Comparison of ENCODE assay signal across 14 cellular contexts in the genomic region with DNA sequence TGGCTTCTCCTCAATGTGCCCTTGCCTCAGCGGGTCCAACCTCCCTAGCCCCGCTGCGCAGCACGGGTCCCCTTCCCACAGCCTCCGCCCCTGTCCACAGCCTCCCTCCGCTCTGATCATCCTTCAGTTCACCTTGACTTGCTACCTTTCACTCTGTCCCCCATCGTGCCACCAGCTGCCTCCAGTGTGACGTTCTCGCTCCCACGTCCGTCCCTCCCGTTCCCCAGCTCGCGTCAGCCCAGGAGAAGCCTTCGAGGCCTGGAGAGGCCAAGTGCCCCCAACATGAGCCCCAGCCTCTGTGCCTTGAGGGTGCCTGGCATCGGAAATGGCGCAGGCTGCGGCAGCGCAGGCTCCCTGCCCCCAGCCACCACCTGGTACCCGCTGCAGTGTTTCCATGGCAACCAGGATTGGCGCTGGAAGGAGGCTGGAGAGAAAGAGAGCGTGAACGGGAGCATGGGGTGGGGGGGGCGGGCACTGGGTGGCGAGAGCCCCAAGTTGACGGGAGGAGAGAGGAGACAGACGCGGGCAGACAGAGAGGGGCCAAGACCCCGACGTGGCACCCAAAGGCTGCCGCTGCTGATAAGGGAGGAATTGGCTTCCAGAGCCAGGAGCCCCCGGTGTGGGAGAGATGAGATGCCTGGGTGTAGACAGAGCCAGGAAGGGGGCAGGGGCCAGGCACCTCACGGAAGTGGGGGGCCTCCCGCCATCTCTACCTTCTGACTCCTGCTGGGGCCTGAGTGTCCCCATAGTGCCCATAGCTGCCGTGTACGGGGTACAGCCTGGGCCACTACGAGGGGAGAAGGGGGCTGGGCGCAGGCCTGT. TPM values are rescaled to one million over a fixed set of nuclear protein-coding genes. Genes with fewer than 3 reads are reported as not detected.
A peak's percentile ranks its signal among the peaks of the same experiment; 100 is the strongest.
DNase-seq lines count a peak whose midpoint lies in the region; FAIRE-seq and TF ChIP-seq lines count a peak whose summit lies in the region.
"Had no signal": no experiment of that assay in that cellular context is flagged by ENCODE, and none has a peak within 500 bp of the region (broad histone marks: within the 10 kb centered on the region; RNA-seq: fewer than 3 reads in every experiment).

No MANE protein-coding gene starts in this region.

- H3K4me1 Mint-ChIP-seq in astrocyte (ENCODE audit: low read depth, unreplicated experiment) = no peaks in the 10 kb centered on the region

- H3K27ac Mint-ChIP-seq in astrocyte (ENCODE audit: unreplicated experiment) = no peak overlapping the region

- H3K27me3 ChIP-seq in astrocyte (ENCODE audit: insufficient read depth, low read length) (no peaks in the 10 kb centered on the region), neural cell (ENCODE audit: insufficient read depth, low read depth, low read length) (no peaks in the 10 kb centered on the region)

- H2AFZ ChIP-seq in astrocyte (ENCODE audit: low read depth, low read length) = peak overlapping the region; percentile 18
- H2AFZ ChIP-seq in neural cell (ENCODE audit: low read depth, low read length) = no peak overlapping the region

- H4K20me1 ChIP-seq in astrocyte (ENCODE audit: insufficient read depth, low read length) (no peaks in the 10 kb centered on the region), neural cell (ENCODE audit: insufficient read depth) (no peaks in the 10 kb centered on the region)

- no peaks in the 10 kb centered on the region for H3K36me3 Mint-ChIP-seq in astrocyte (ENCODE audit: low read depth, unreplicated experiment)

- FAIRE-seq in astrocyte (lab: Jason Lieb, UNC) = no peak

- H3K36me3 ChIP-seq in astrocyte (ENCODE audit: insufficient read depth, low read length) (no peaks in the 10 kb centered on the region), neural cell (ENCODE audit: insufficient read depth, low read length) (peaks cover 10% of the 10 kb centered on the region)

- no peak for TF ChIP-seq RAD21 in neural cell (conservative IDR thresholded peaks at IDR 0.05)

- TF ChIP-seq EP300 in neural cell (conservative IDR thresholded peaks at IDR 0.05; ENCODE audit: poor library complexity, severe bottlenecking) = no peak

- no peak overlapping the region for H3K4me3 Mint-ChIP-seq in astrocyte (ENCODE audit: unreplicated experiment)

- peak; percentile 70 for DNase-seq in DMS79 (lab: John Stamatoyannopoulos, UW)
- peak; percentile 59 for DNase-seq in NCI-H1417 treated with DMSO at 0.1 percent for 48 hours (lab: John Stamatoyannopoulos, UW)
- no peak for DNase-seq in astrocyte (ENCODE audit: low read depth)
- DNase-seq in AG20443 (ENCODE audit: low spot score) = no peak
- no peak for DNase-seq in stimulated activated naive CD4-positive, alpha-beta T cell treated with Interleukin-2 at 50 U/mL for 16 hours (lab: John Stamatoyannopoulos, UW)
- no peak for DNase-seq in cortex of kidney (lab: John Stamatoyannopoulos, UW)
- no peak for DNase-seq in COLO829 (ENCODE audit: low spot score)
- DNase-seq: activated CD8-positive, alpha-beta memory T cell treated with anti-CD3 and anti-CD28 coated beads, Interleukin-2, amount 50 U/mL, for 48 hours; GF-D8; NCI-H526 treated with DMSO at 0.1 percent for 48 hours had no signal

- H3K79me2 ChIP-seq in astrocyte (ENCODE audit: insufficient read depth, low read length) (peaks cover 9% of the 10 kb centered on the region), neural cell (replicated peaks; ENCODE audit: insufficient read depth, low read length) (no peaks in the 10 kb centered on the region)

- no peaks in the 10 kb centered on the region for H3F3A ChIP-seq in neural cell (ENCODE audit: insufficient read depth, low read length, poor library complexity, severe bottlenecking)

- H3K9ac ChIP-seq in astrocyte (ENCODE audit: low read length) = no peak overlapping the region
- H3K9ac ChIP-seq in neural cell (ENCODE audit: low read length) = peak overlapping the region; percentile 35

- no peak overlapping the region for H3K4me3 ChIP-seq in astrocyte (ENCODE audit: insufficient read depth, low read depth, low read length)
- H3K4me3 ChIP-seq in neural cell (ENCODE audit: low read length) = peak overlapping the region; percentile 47

- H3K9me2 ChIP-seq in neural cell (ENCODE audit: insufficient read depth, low read length) = no peaks in the 10 kb centered on the region

- H3K4me2 ChIP-seq in astrocyte (ENCODE audit: low read length) = no peak overlapping the region
- H3K4me2 ChIP-seq in neural cell (ENCODE audit: low read length) = no peak overlapping the region

- H3K9me3 ChIP-seq in astrocyte (ENCODE audit: insufficient read depth, low read depth, low read length) (peaks cover 4% of the 10 kb centered on the region), neural cell (ENCODE audit: low read length) (peaks cover 5% of the 10 kb centered on the region)

- H3K9me3 Mint-ChIP-seq in astrocyte (ENCODE audit: unreplicated experiment) = peaks cover 13% of the 10 kb centered on the region

- H3K27ac ChIP-seq in astrocyte (ENCODE audit: low read depth, low read length) (no peak overlapping the region), neural cell (ENCODE audit: low read length) (peak overlapping the region; percentile 74)

- peaks cover 4% of the 10 kb centered on the region for H3K4me1 ChIP-seq in astrocyte (ENCODE audit: insufficient read depth, low read length)

- TF ChIP-seq CTCF in astrocyte (IDR thresholded peaks at IDR 0.05; ENCODE audit: insufficient read depth, low read depth, low read length) (no peak), neural cell (IDR thresholded peaks at IDR 0.05; ENCODE audit: poor library complexity, severe bottlenecking) (no peak)

- H3K27me3 Mint-ChIP-seq in astrocyte (ENCODE audit: low read depth, unreplicated experiment) = no peaks in the 10 kb centered on the region

TF ChIP-seq in neural cell, 6 proteins besides CTCF, POLR2A, EP300 and RAD21:
- no peak for TF ChIP-seq TAF1 (IDR thresholded peaks at IDR 0.05; ENCODE audit: low read depth)
- TF ChIP-seq POLR2AphosphoS5 (IDR thresholded peaks at IDR 0.05) = no peak
- no peak for TF ChIP-seq MXI1 (conservative IDR thresholded peaks at IDR 0.05; ENCODE audit: poor library complexity, severe bottlenecking)
- TF ChIP-seq EZH2 (IDR thresholded peaks at IDR 0.05; ENCODE audit: borderline replicate concordance, insufficient read depth, low read length, poor library complexity, severe bottlenecking) = no peak
- TF ChIP-seq SMC3 (conservative IDR thresholded peaks at IDR 0.05; ENCODE audit: poor library complexity) = no peak
- TF ChIP-seq, protein P1, sequence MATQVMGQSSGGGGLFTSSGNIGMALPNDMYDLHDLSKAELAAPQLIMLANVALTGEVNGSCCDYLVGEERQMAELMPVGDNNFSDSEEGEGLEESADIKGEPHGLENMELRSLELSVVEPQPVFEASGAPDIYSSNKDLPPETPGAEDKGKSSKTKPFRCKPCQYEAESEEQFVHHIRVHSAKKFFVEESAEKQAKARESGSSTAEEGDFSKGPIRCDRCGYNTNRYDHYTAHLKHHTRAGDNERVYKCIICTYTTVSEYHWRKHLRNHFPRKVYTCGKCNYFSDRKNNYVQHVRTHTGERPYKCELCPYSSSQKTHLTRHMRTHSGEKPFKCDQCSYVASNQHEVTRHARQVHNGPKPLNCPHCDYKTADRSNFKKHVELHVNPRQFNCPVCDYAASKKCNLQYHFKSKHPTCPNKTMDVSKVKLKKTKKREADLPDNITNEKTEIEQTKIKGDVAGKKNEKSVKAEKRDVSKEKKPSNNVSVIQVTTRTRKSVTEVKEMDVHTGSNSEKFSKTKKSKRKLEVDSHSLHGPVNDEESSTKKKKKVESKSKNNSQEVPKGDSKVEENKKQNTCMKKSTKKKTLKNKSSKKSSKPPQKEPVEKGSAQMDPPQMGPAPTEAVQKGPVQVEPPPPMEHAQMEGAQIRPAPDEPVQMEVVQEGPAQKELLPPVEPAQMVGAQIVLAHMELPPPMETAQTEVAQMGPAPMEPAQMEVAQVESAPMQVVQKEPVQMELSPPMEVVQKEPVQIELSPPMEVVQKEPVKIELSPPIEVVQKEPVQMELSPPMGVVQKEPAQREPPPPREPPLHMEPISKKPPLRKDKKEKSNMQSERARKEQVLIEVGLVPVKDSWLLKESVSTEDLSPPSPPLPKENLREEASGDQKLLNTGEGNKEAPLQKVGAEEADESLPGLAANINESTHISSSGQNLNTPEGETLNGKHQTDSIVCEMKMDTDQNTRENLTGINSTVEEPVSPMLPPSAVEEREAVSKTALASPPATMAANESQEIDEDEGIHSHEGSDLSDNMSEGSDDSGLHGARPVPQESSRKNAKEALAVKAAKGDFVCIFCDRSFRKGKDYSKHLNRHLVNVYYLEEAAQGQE (IDR thresholded peaks at IDR 0.05; ENCODE audit: borderline replicate concordance) = no peak

RNA-seq across cellular contexts. Expression of a gene that starts 0.8 kb away (rescaled TPM):
- total RNA-seq in astrocyte = not detected in 2 replicates
- polyA plus RNA-seq in neural cell = 0.98 TPM in 1 of 2 replicates, not detected in the other
- not detected in 2 replicates for polyA minus RNA-seq in neural cell
- total RNA-seq: glomerular endothelial cell; subcutaneous adipose tissue; T-helper 1 cell treated with Interleukin-12 subunit alpha and Interleukin-12 subunit beta and Interleukin-4 antibody, amounts not matched to agents 30 ng/mL and 1 ng/mL, for 36 hours had no signal

RNA-seq across cellular contexts. Expression of a gene that starts 3.6 kb away (rescaled TPM):
- total RNA-seq in astrocyte = not detected in 2 replicates
- 6.6 and 10.7 TPM in 2 replicates for polyA plus RNA-seq in neural cell
- 2.8 and 2.9 TPM in 2 replicates for polyA minus RNA-seq in neural cell

RNA-seq across cellular contexts. Expression of a gene that starts 37.9 kb away (rescaled TPM):
- total RNA-seq in astrocyte = not detected in 2 replicates
- polyA plus RNA-seq in neural cell = 3.3 and 6.5 TPM in 2 replicates
- polyA minus RNA-seq in neural cell = 1.2 and 1.9 TPM in 2 replicates
- total RNA-seq: glomerular endothelial cell, subcutaneous adipose tissue had no signal

RNA-seq across cellular contexts. Expression of a gene that starts 38.2 kb away (rescaled TPM):
- total RNA-seq in astrocyte = not detected in 2 replicates
- 233 and 270 TPM in 2 replicates for polyA plus RNA-seq in neural cell
- 126 and 135 TPM in 2 replicates for polyA minus RNA-seq in neural cell

RNA-seq across cellular contexts. Expression of a gene that starts 53.7 kb away (rescaled TPM):
- total RNA-seq in astrocyte = not detected in 2 replicates
- polyA plus RNA-seq in neural cell = 83.1 and 98.9 TPM in 2 replicates
- 151 and 186 TPM in 2 replicates for polyA minus RNA-seq in neural cell
- total RNA-seq: glomerular endothelial cell; T-helper 1 cell treated with Interleukin-12 subunit alpha and Interleukin-12 subunit beta and Interleukin-4 antibody, amounts not matched to agents 30 ng/mL and 1 ng/mL, for 36 hours had no signal

Comparison
In these comparisons a context has a peak if more than half of its experiments do, and no peak if none do; other contexts are left out.
1. DNase-seq: peak in DMS79 (single experiment) and NCI-H1417 treated with DMSO at 0.1 percent for 48 hours (single experiment); none in astrocyte (single experiment), AG20443 (single experiment), stimulated activated naive CD4-positive, alpha-beta T cell treated with Interleukin-2 at 50 U/mL for 16 hours (single experiment), cortex of kidney (single experiment) and COLO829 (single experiment).